Comparison of ENCODE assay signal across 27 cellular contexts in the genomic region with DNA sequence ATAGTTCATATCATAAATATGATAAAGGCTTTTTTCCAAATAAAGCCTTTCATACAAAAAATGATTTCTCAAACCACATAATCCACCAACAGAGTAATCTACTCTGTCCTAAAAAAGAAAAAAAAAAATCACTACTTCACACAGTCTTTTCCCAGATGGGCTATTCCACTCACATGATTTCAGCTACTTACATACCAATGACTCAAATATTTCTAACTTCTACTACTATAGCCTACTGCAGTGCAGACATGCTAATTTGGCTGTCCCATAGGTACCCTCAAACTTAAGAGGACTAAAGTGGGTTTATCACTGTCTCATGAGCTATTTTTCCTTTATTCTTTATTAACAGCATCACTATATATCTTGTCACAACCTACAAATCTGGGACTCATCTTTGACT.
"Had no signal": no experiment of that assay in that cellular context is flagged by ENCODE, and none has a peak within 500 bp of the region (broad histone marks: within the 10 kb centered on the region; RNA-seq: fewer than 3 reads in every experiment).

No MANE protein-coding gene starts in this region.

- H3K4me1 Mint-ChIP-seq: activated naive CD8-positive, alpha-beta T cell treated with anti-CD3 and anti-CD28 coated beads, Interleukin-2, amount 50 U/mL, for 24 hours; WTC11 had no signal

- H3K4me3 ChIP-seq: cardiac muscle cell, SK-N-MC had no signal

- H3K27me3 Mint-ChIP-seq: activated naive CD8-positive, alpha-beta T cell treated with anti-CD3 and anti-CD28 coated beads, Interleukin-2, amount 50 U/mL, for 24 hours had no signal

- H3K4me3 Mint-ChIP-seq: activated CD8-positive, alpha-beta T cell treated with anti-CD3 and anti-CD28 coated beads, Interleukin-2, amount 10 ng/mL, durations not matched to agents 7 days and 5 days; activated naive CD8-positive, alpha-beta T cell treated with anti-CD3 and anti-CD28 coated beads, Interleukin-2, amount 50 U/mL, for 24 hours; T-helper 1 cell treated with Interleukin-12 subunit alpha and Interleukin-12 subunit beta and Interleukin-4 antibody, amounts not matched to agents 30 μg/mL and 1 μg/mL, for 36 hours; WTC11 had no signal

- H3K27ac ChIP-seq: brain microvascular endothelial cell, cardiac muscle cell, SK-N-MC had no signal

- H3K27me3 ChIP-seq: brain microvascular endothelial cell, cardiac muscle cell had no signal

- H3K27ac Mint-ChIP-seq: activated CD8-positive, alpha-beta T cell treated with anti-CD3 and anti-CD28 coated beads, Interleukin-2, amount 10 ng/mL, durations not matched to agents 7 days and 5 days; activated naive CD4-positive, alpha-beta T cell treated with anti-CD3 and anti-CD28 coated beads, Interleukin-2, amount 50 U/mL, for 72 hours; activated naive CD8-positive, alpha-beta T cell treated with anti-CD3 and anti-CD28 coated beads, Interleukin-2, amount 50 U/mL, for 24 hours; T-helper 1 cell treated with Interleukin-12 subunit alpha and Interleukin-12 subunit beta and Interleukin-4 antibody, amounts not matched to agents 30 μg/mL and 1 μg/mL, for 36 hours; WTC11 had no signal

- DNase-seq: activated CD4-positive, alpha-beta T cell treated with anti-CD3 and anti-CD28 coated beads for 48 hours; activated CD4-positive, alpha-beta T cell treated with anti-CD3 and anti-CD28 coated beads, Interleukin-2, amount 50 U/mL, for 4 hours; activated CD4-positive, CD25-positive, alpha-beta regulatory T cell treated with anti-CD3 and anti-CD28 coated beads, Interleukin-2, amount 50 U/mL, for 72 hours; activated CD8-positive, alpha-beta memory T cell treated with anti-CD3 and anti-CD28 coated beads, Interleukin-2, amount 50 U/mL, for 48 hours; activated CD8-positive, alpha-beta T cell treated with anti-CD3 and anti-CD28 coated beads, Interleukin-2, amount 10 ng/mL, durations not matched to agents 7 days and 5 days; activated effector memory CD4-positive, alpha-beta T cell treated with Interleukin-2 at 50 U/mL for 16 hours; activated naive CD4-positive, alpha-beta T cell treated with Interleukin-2 at 50 U/mL for 16 hours; activated naive CD8-positive, alpha-beta T cell treated with anti-CD3 and anti-CD28 coated beads, Interleukin-2, amount 50 U/mL, for 24 hours; activated T-cell treated with anti-CD3 and anti-CD28 coated beads, Interleukin-2, amount 50 U/mL, for 1 hour; amygdala; cerebellar nuclear complex; NCI-H1105 treated with DMSO at 0.1 percent for 48 hours; NCI-H1436 treated with DMSO at 0.1 percent for 48 hours; NCI-H187; NCI-H345; NCI-H510A; NCI-H526 treated with DMSO at 0.1 percent for 48 hours; OCI-M1; RPMI8226 had no signal

- H3K9me3 Mint-ChIP-seq: activated naive CD4-positive, alpha-beta T cell treated with anti-CD3 and anti-CD28 coated beads, Interleukin-2, amount 50 U/mL, for 72 hours; activated naive CD8-positive, alpha-beta T cell treated with anti-CD3 and anti-CD28 coated beads, Interleukin-2, amount 50 U/mL, for 24 hours; T-helper 1 cell treated with Interleukin-12 subunit alpha and Interleukin-12 subunit beta and Interleukin-4 antibody, amounts not matched to agents 30 μg/mL and 1 μg/mL, for 36 hours; WTC11 had no signal

- ATAC-seq: activated CD8-positive, alpha-beta T cell treated with anti-CD3 and anti-CD28 coated beads, Interleukin-2, amount 10 ng/mL, durations not matched to agents 7 days and 5 days; activated naive CD4-positive, alpha-beta T cell treated with anti-CD3 and anti-CD28 coated beads, Interleukin-2, amount 50 U/mL, for 72 hours; activated naive CD8-positive, alpha-beta T cell treated with anti-CD3 and anti-CD28 coated beads, Interleukin-2, amount 50 U/mL, for 24 hours; Panc1; Right ventricle myocardium inferior; WTC11 had no signal
